In genomic region chr17:7114875-7115614, GRCh38 we compare ENCODE assay signal across 1 cellular context.
TF ChIP-seq lines count a peak whose summit lies in the region.

No MANE protein-coding gene starts in this region.

TF ChIP-seq in H1, 55 proteins besides CTCF, POLR2A, EP300 and RAD21 (continued from another document):
- TF ChIP-seq, protein P1, sequence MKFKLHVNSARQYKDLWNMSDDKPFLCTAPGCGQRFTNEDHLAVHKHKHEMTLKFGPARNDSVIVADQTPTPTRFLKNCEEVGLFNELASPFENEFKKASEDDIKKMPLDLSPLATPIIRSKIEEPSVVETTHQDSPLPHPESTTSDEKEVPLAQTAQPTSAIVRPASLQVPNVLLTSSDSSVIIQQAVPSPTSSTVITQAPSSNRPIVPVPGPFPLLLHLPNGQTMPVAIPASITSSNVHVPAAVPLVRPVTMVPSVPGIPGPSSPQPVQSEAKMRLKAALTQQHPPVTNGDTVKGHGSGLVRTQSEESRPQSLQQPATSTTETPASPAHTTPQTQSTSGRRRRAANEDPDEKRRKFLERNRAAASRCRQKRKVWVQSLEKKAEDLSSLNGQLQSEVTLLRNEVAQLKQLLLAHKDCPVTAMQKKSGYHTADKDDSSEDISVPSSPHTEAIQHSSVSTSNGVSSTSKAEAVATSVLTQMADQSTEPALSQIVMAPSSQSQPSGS (IDR thresholded peaks at IDR 0.05; ENCODE audit: low read length): no peak
- TF ChIP-seq BCL11A (IDR thresholded peaks at IDR 0.05; ENCODE audit: low read depth in 2 of 2, low read length in 2 of 2) (no peak), SIRT6 (IDR thresholded peaks at IDR 0.05; ENCODE audit: low read length) (no peak), HDAC6 (IDR thresholded peaks at IDR 0.05; ENCODE audit: low read depth, low read length) (no peak), YY1 (IDR thresholded peaks at IDR 0.05; ENCODE audit: low read depth, low read length) (no peak), CBX8 (IDR thresholded peaks at IDR 0.05; ENCODE audit: borderline replicate concordance, low read depth, low read length) (no peak), FOSL1 (IDR thresholded peaks at IDR 0.05; ENCODE audit: insufficient read depth, low read depth, low read length) (no peak), ZNF274 (IDR thresholded peaks at IDR 0.05; ENCODE audit: borderline replicate concordance, extremely low read depth, low read length) (no peak), CHD1 (IDR thresholded peaks at IDR 0.05; ENCODE audit: low read depth, low read length) (no peak), SAP30 (IDR thresholded peaks at IDR 0.05; ENCODE audit: insufficient read depth, insufficient replicate concordance, low read length) (no peak), BRCA1 (IDR thresholded peaks at IDR 0.05; ENCODE audit: low read depth, low read length) (no peak), KDM5A (IDR thresholded peaks at IDR 0.05; ENCODE audit: low read length) (no peak)
TF ChIP-seq in H1: peak in this region for 0.
